Comparison of ENCODE assay signal across 19 cellular contexts in genomic region chr2:184178229-184178628, GRCh38.
"Had no signal": no experiment of that assay in that cellular context is flagged by ENCODE, and none has a peak within 500 bp of the region (broad histone marks: within the 10 kb centered on the region; RNA-seq: fewer than 3 reads in every experiment).

No MANE protein-coding gene starts in this region.

- H3K4me3 ChIP-seq: colonic mucosa, lung, neural progenitor cell, ovary, thyroid gland had no signal

- H3K27ac Mint-ChIP-seq: activated CD4-positive, alpha-beta T cell treated with anti-CD3 and anti-CD28 coated beads, Interleukin-2, amount 10 ng/mL, durations not matched to agents 24 days and 14 days; activated naive CD4-positive, alpha-beta T cell treated with anti-CD3 and anti-CD28 coated beads, Interleukin-2, amount 50 U/mL, for 72 hours; activated T-cell treated with anti-CD3 and anti-CD28 coated beads, Interleukin-2, amount 50 U/mL, for 72 hours; brain; neural progenitor cell; stimulated activated naive B cell treated with anti-CD40 and anti-IgM and Interleukin-4, amounts not matched to agents 10 μg/mL and 1 μg/mL and 100 μg/mL, for 72 hours had no signal

- H3K36me3 Mint-ChIP-seq: activated naive CD4-positive, alpha-beta T cell treated with anti-CD3 and anti-CD28 coated beads, Interleukin-2, amount 50 U/mL, for 72 hours; brain; neural progenitor cell; stimulated activated naive B cell treated with anti-CD40 and anti-IgM and Interleukin-4, amounts not matched to agents 10 μg/mL and 1 μg/mL and 100 μg/mL, for 72 hours had no signal

- H3K36me3 ChIP-seq: colonic mucosa, ovary, thyroid gland had no signal

- H3K4me1 Mint-ChIP-seq: activated CD4-positive, alpha-beta T cell treated with anti-CD3 and anti-CD28 coated beads, Interleukin-2, amount 10 ng/mL, durations not matched to agents 24 days and 14 days; brain; stimulated activated naive B cell treated with anti-CD40 and anti-IgM and Interleukin-4, amounts not matched to agents 10 μg/mL and 1 μg/mL and 100 μg/mL, for 72 hours had no signal

- H3K4me3 Mint-ChIP-seq: activated CD4-positive, alpha-beta T cell treated with anti-CD3 and anti-CD28 coated beads, Interleukin-2, amount 10 ng/mL, durations not matched to agents 24 days and 14 days; activated T-cell treated with anti-CD3 and anti-CD28 coated beads, Interleukin-2, amount 50 U/mL, for 72 hours; brain; neural progenitor cell; stimulated activated naive B cell treated with anti-CD40 and anti-IgM and Interleukin-4, amounts not matched to agents 10 μg/mL and 1 μg/mL and 100 μg/mL, for 72 hours had no signal

- H3K9me3 ChIP-seq: colonic mucosa, ovary, thyroid gland had no signal

- H3K27ac ChIP-seq: colonic mucosa, neural progenitor cell, ovary, thyroid gland had no signal

- DNase-seq: activated CD4-positive, alpha-beta T cell treated with anti-CD3 and anti-CD28 coated beads, Interleukin-2, amount 10 ng/mL, durations not matched to agents 24 days and 14 days; activated CD4-positive, CD25-positive, alpha-beta regulatory T cell; activated CD8-positive, alpha-beta memory T cell treated with anti-CD3 and anti-CD28 coated beads, Interleukin-2, amount 50 U/mL, for 48 hours; activated gamma-delta T cell; activated T-cell treated with anti-CD3 and anti-CD28 coated beads, Interleukin-2, amount 50 U/mL, for 72 hours; central memory CD4-positive, alpha-beta T cell; colonic mucosa; hippocampal formation; midbrain; ovary; stimulated activated CD4-positive, alpha-beta T cell treated with anti-CD3 and anti-CD28 coated beads, Interleukin-4, amount 100 ng/mL, for 1 hour; stimulated activated naive B cell treated with anti-CD40 and anti-IgM and Interleukin-4, amounts not matched to agents 10 μg/mL and 1 μg/mL and 100 μg/mL, for 72 hours; thyroid gland had no signal

- H3K9ac ChIP-seq: neural progenitor cell had no signal

- H3K27me3 Mint-ChIP-seq: activated CD4-positive, alpha-beta T cell treated with anti-CD3 and anti-CD28 coated beads, Interleukin-2, amount 10 ng/mL, durations not matched to agents 24 days and 14 days; brain; stimulated activated naive B cell treated with anti-CD40 and anti-IgM and Interleukin-4, amounts not matched to agents 10 μg/mL and 1 μg/mL and 100 μg/mL, for 72 hours had no signal

- FAIRE-seq: endometrium, keratinocyte had no signal

- H3K4me1 ChIP-seq: colonic mucosa, neural progenitor cell, thyroid gland had no signal

- H3K9me3 Mint-ChIP-seq: activated CD4-positive, alpha-beta T cell treated with anti-CD3 and anti-CD28 coated beads, Interleukin-2, amount 10 ng/mL, durations not matched to agents 24 days and 14 days had no signal
